In the genomic region with DNA sequence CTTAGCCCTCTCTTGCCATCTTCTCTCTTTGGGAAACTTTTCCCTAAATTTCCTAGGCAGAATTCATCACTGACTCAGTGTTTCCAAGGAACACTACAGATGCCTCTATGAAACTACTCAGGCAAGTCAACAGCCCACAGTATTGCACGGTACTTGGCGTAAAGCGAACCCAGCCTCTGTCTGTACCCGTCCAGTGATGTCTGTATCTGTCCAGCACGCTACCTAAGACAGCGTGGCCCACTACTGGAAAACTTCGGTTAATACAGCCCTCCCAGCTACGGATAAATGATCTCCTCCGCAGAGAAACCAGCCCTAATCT, we compare ENCODE assay signal across 8 cellular contexts. TPM values are rescaled to one million over a fixed set of nuclear protein-coding genes. Genes with fewer than 3 reads are reported as not detected.
DNase-seq lines count a peak whose midpoint lies in the region; ATAC-seq and TF ChIP-seq lines count a peak whose summit lies in the region.

No MANE protein-coding gene starts in this region.

- no peaks in the 10 kb centered on the region for H3K27me3 ChIP-seq in DND-41 (ENCODE audit: insufficient read depth, low read length, poor library complexity)

- H3K79me2 ChIP-seq in DND-41 (ENCODE audit: insufficient read depth, low read length): peaks cover 31% of the 10 kb centered on the region

- WGBS in mesodermal cell (ENCODE audit: insufficient coverage in 2 of 2), 2 experiments: 1 to 5% methylated on average over 8 to 9 of the region's 9 CpGs

- ATAC-seq in DND-41 (ENCODE audit: insufficient read depth, low read depth) (peak; percentile 34), GM21825 (IDR thresholded peaks at IDR 0.05; ENCODE audit: unreplicated experiment) (peak; percentile 16)

- DNase-seq in DND-41 (no peak), MV-4-11 (lab: John Stamatoyannopoulos, UW) (peak; percentile 8), coronary artery (ENCODE audit: low spot score) (no peak), activated gamma-delta T cell (lab: John Stamatoyannopoulos, UW) (no peak), T1000 (lab: John Stamatoyannopoulos, UW) (no peak), HuH-7 (ENCODE audit: low spot score) (no peak)

- H3K4me1 ChIP-seq in DND-41 (ENCODE audit: insufficient read depth, low read length) (peaks cover 28% of the 10 kb centered on the region), mesodermal cell (ENCODE audit: control insufficient read depth, insufficient read depth, low read length, poor library complexity, severe bottlenecking) (peaks cover 16% of the 10 kb centered on the region)

- H3K36me3 ChIP-seq in DND-41 (ENCODE audit: insufficient read depth, low read length) (peaks cover under 1% of the 10 kb centered on the region), mesodermal cell (ENCODE audit: control insufficient read depth, insufficient read depth, low read length) (peaks cover 15% of the 10 kb centered on the region)

- H3K27ac ChIP-seq in DND-41 (ENCODE audit: low read length) (peak overlapping the region; percentile 71), coronary artery (peak overlapping the region; percentile 56 to 90), mesodermal cell (ENCODE audit: low read depth, low read length, severe bottlenecking) (peak overlapping the region; percentile 87)

- H3K4me3 ChIP-seq in DND-41 (ENCODE audit: low read depth in 1 of 2, low read length in 2 of 2) (peak overlapping the region; percentile 94 to 99), coronary artery (peak overlapping the region; percentile 98), mesodermal cell (ENCODE audit: extremely low read depth, insufficient read depth, low read length, poor library complexity, severe bottlenecking) (peak overlapping the region; percentile 97)

- peak overlapping the region; percentile 93 for H2AFZ ChIP-seq in DND-41 (ENCODE audit: low read depth, low read length)

- no peaks in the 10 kb centered on the region; the same call in 1 of the 2 replicates for H4K20me1 ChIP-seq in DND-41 (ENCODE audit: insufficient read depth, low read length)

- peak overlapping the region; percentile 64 for H3K9ac ChIP-seq in DND-41 (ENCODE audit: low read depth, low read length)

- peak overlapping the region; percentile 71 for H3K4me2 ChIP-seq in DND-41 (ENCODE audit: insufficient read depth, low read length)

- H3K9me3 ChIP-seq in DND-41 (ENCODE audit: insufficient read depth, low read length, severe bottlenecking) (no peaks in the 10 kb centered on the region), mesodermal cell (ENCODE audit: control insufficient read depth, low read length) (no peaks in the 10 kb centered on the region)

- TF ChIP-seq CTCF in DND-41 (IDR thresholded peaks at IDR 0.05; ENCODE audit: borderline replicate concordance, extremely low read depth, low read length, poor library complexity, severe bottlenecking) (no peak), coronary artery (IDR thresholded peaks at IDR 0.05) (no peak)

RNA-seq across cellular contexts. Expression of gene SKIC8, which starts 0.5 kb away (rescaled TPM):
- 50.5 TPM for polyA plus RNA-seq in mesodermal cell (2013, experiment 1 of 2)
- polyA plus RNA-seq in mesodermal cell (2013, experiment 2 of 2): 52.4 TPM

RNA-seq across cellular contexts. Expression of gene DNAJA4, which starts 34.6 kb away (rescaled TPM):
- polyA plus RNA-seq in mesodermal cell (2013, experiment 1 of 2): 2.0 TPM
- polyA plus RNA-seq in mesodermal cell (2013, experiment 2 of 2): 2.0 TPM

RNA-seq across cellular contexts. Expression of gene CRABP1, which starts 41.2 kb away (rescaled TPM):
- polyA plus RNA-seq in mesodermal cell (2013, experiment 1 of 2): 232 TPM
- 195 TPM for polyA plus RNA-seq in mesodermal cell (2013, experiment 2 of 2)
